13 cellular contexts compared by ENCODE assay signal in the genomic region with DNA sequence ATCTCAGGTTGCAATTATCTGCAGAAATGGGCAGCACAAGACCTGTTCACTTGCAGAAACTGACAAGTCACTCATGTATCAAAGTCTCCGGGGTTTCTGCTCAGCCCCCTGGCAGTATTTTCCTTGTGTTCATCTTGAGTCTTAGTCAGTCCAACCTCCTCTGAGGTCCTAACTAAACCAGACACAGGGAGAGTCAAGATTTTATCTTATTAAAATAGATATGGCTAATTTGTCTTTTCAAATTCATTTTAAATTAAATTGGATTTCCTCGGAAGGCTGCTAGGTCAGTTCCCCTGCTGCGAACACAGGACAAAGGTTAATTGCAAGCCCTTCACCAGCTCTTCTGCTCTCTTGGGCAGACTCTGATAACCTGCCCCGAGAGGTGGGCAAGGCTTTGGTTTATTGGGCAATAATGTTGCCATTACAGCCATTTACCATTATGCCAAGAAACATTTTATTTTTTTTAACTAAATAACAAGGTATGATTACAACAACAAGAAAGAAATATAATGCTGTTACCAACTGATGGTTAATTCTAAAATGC.
DNase-seq lines count a peak whose midpoint lies in the region; ATAC-seq, FAIRE-seq and TF ChIP-seq lines count a peak whose summit lies in the region.
"Had no signal": no experiment of that assay in that cellular context is flagged by ENCODE, and none has a peak within 500 bp of the region (broad histone marks: within the 10 kb centered on the region; RNA-seq: fewer than 3 reads in every experiment).

No MANE protein-coding gene starts in this region.

- POLR2A ChIA-PET in WTC11 (lab: Charles Lee), result no interaction called here

- no CpG with 5 or more reads among the region's 4 CpGs for WGBS in H9 (ENCODE audit: extremely low coverage, insufficient read length, low lambda C conversion rate)
- WGBS in small intestine, 3 donors, result 16 to 69% (median 46%) methylated on average over 4 of the region's 4 CpGs

- peaks cover 0 to 2% (median 0%) of the 10 kb centered on the region in 3 experiments; a peak in 1 of 7 replicates for H3K36me3 Mint-ChIP-seq in H9 (ENCODE audit: insufficient read depth in 1 of 3, low read depth in 3 of 3)
- no peaks in the 10 kb centered on the region for H3K36me3 Mint-ChIP-seq in WTC11
- H3K36me3 Mint-ChIP-seq in activated T-cell treated with anti-CD3 and anti-CD28 coated beads, Interleukin-2, amount 50 U/mL, for 72 hours (ENCODE audit: insufficient read depth in 2 of 2), result no peaks in the 10 kb centered on the region

- H3K9me3 Mint-ChIP-seq in H9 (no peaks in the 10 kb centered on the region), WTC11 (no peaks in the 10 kb centered on the region)
- H3K9me3 Mint-ChIP-seq in activated T-cell treated with anti-CD3 and anti-CD28 coated beads, Interleukin-2, amount 50 U/mL, for 72 hours, result no peaks in the 10 kb centered on the region

- H3K27me3 Mint-ChIP-seq in H9 (ENCODE audit: low read depth), result no peaks in the 10 kb centered on the region
- H3K27me3 Mint-ChIP-seq in WTC11 (ENCODE audit: low read depth), result no peaks in the 10 kb centered on the region
- H3K27me3 Mint-ChIP-seq in activated T-cell treated with anti-CD3 and anti-CD28 coated beads, Interleukin-2, amount 50 U/mL, for 72 hours (ENCODE audit: low read depth), result no peaks in the 10 kb centered on the region

- ATAC-seq in WTC11 (no peak), left lobe of liver (peak; percentile 34)
- ATAC-seq in activated T-cell treated with anti-CD3 and anti-CD28 coated beads, Interleukin-2, amount 50 U/mL, for 72 hours (replicated peaks in 1 of 2), result no peak
- ATAC-seq: A549 had no signal

- no peak overlapping the region for H3K18ac ChIP-seq in H9 (ENCODE audit: insufficient read length, low read depth, low read length)

- H3K27me3 ChIP-seq in H9 (ENCODE audit: insufficient read depth, low read length), result no peaks in the 10 kb centered on the region
- no peaks in the 10 kb centered on the region for H3K27me3 ChIP-seq in small intestine (ENCODE audit: control insufficient read depth in 2 of 2, insufficient read depth in 2 of 2, low read length in 2 of 2)
- H3K27me3 ChIP-seq: BLaER1 had no signal

- no peak overlapping the region for H2AFZ ChIP-seq in H9 (ENCODE audit: low read length)

- no peak overlapping the region for H3T11ph ChIP-seq in H9 (ENCODE audit: low read length)

- CTCF ChIA-PET in WTC11 (lab: Charles Lee), result interaction anchor here (1.2 kb wide), 1 partner anchor 45 kb away, joined by 4 read pairs; no protein-coding TSS in a partner anchor

- H2BK120ac ChIP-seq in H9 (ENCODE audit: low read depth, low read length, poor library complexity, severe bottlenecking), result no peak overlapping the region

- no peaks in the 10 kb centered on the region for H4K20me1 ChIP-seq in H9 (ENCODE audit: control insufficient read depth, insufficient read depth, insufficient read length)

- TF ChIP-seq CTCF in H9 (conservative IDR thresholded peaks at IDR 0.05) (no peak), WTC11 (IDR thresholded peaks at IDR 0.05) (no peak)

- no peak overlapping the region for H2AK5ac ChIP-seq in H9 (ENCODE audit: insufficient read length, low read length)

- no peaks in the 10 kb centered on the region for H3K36me3 ChIP-seq in small intestine (ENCODE audit: control insufficient read depth in 2 of 2, insufficient read depth in 2 of 2, low read length in 2 of 2)

- H2BK20ac ChIP-seq in H9 (ENCODE audit: low read depth, low read length, poor library complexity, severe bottlenecking), result no peak overlapping the region

- H2BK15ac ChIP-seq in H9 (ENCODE audit: low read depth, low read length), result no peak overlapping the region

- H3K79me1 ChIP-seq in H9 (ENCODE audit: insufficient read depth, low read depth, low read length, poor library complexity, severe bottlenecking), result no peaks in the 10 kb centered on the region

- no peak overlapping the region for H3K14ac ChIP-seq in H9 (ENCODE audit: insufficient read depth, low read length)

- H3K4me3 ChIP-seq in small intestine (ENCODE audit: low read depth in 1 of 2, low read length in 2 of 2), result no peak overlapping the region
- H3K4me3 ChIP-seq: A549, BLaER1 had no signal

- 0 out of 2 replicates have a peak, but pooled peaks cover 1% of the 10 kb centered on the region for H3K79me2 ChIP-seq in H9 (ENCODE audit: insufficient read depth, low read length)

- no peak overlapping the region for H3K23ac ChIP-seq in H9 (ENCODE audit: insufficient read length, low read depth, low read length)

- no peak overlapping the region for H3K56ac ChIP-seq in H9 (ENCODE audit: insufficient read length, low read depth, low read length)

- H3K23me2 ChIP-seq in H9 (ENCODE audit: insufficient read length, low read depth, low read length, poor library complexity, severe bottlenecking), result no peaks in the 10 kb centered on the region

- no peak overlapping the region for H4K91ac ChIP-seq in H9 (ENCODE audit: insufficient read length, low read depth, low read length)

- H2BK12ac ChIP-seq in H9 (ENCODE audit: insufficient read length, low read depth, low read length), result no peak overlapping the region

- DNase-seq in H9, result no peak
- DNase-seq in WTC11 (ENCODE audit: low spot score), result no peak
- no peak for DNase-seq in left lobe of liver (ENCODE audit: low spot score)
- peak; percentile 42 for DNase-seq in small intestine
- no peak for DNase-seq in AG20443 (ENCODE audit: low spot score)
- no peak for DNase-seq in activated effector memory CD4-positive, alpha-beta T cell treated with Interleukin-2 at 50 U/mL for 16 hours
- DNase-seq in activated T-cell treated with anti-CD3 and anti-CD28 coated beads, Interleukin-2, amount 50 U/mL, for 72 hours, result no peak
- DNase-seq: DMS53, GF-D8 had no signal

- H4K5ac ChIP-seq in H9 (ENCODE audit: insufficient read length, low read depth, low read length), result no peak overlapping the region

- no peak overlapping the region for H3K9ac ChIP-seq in H9 (ENCODE audit: extremely low read depth, insufficient read length, low read length)
- H3K9ac ChIP-seq: BLaER1 had no signal

- peaks cover 26 to 31% of the 10 kb centered on the region in 2 experiments for H3K4me1 Mint-ChIP-seq in H9
- H3K4me1 Mint-ChIP-seq in WTC11, result peaks cover 44% of the 10 kb centered on the region
- peaks cover 8% of the 10 kb centered on the region for H3K4me1 Mint-ChIP-seq in activated T-cell treated with anti-CD3 and anti-CD28 coated beads, Interleukin-2, amount 50 U/mL, for 72 hours (ENCODE audit: low read depth)

- H3K27ac ChIP-seq in H9 (ENCODE audit: insufficient read length, low read depth, low read length), result peak overlapping the region; percentile 33
- no peak overlapping the region for H3K27ac ChIP-seq in small intestine (ENCODE audit: low read depth in 1 of 2, low read length in 1 of 2)
- H3K27ac ChIP-seq: A549, BLaER1, HL-60 had no signal

- no peak overlapping the region for H3K4me3 Mint-ChIP-seq in H9
- no peak overlapping the region for H3K4me3 Mint-ChIP-seq in WTC11
- no peak overlapping the region for H3K4me3 Mint-ChIP-seq in activated T-cell treated with anti-CD3 and anti-CD28 coated beads, Interleukin-2, amount 50 U/mL, for 72 hours

- no peak for FAIRE-seq in small intestine (lab: Jason Lieb, UNC)
- FAIRE-seq: A549, H54 had no signal

- H3K27ac Mint-ChIP-seq in H9 (no peak overlapping the region), WTC11 (peak overlapping the region; percentile 39; the same call in 1 of the 2 replicates)
- H3K27ac Mint-ChIP-seq in activated T-cell treated with anti-CD3 and anti-CD28 coated beads, Interleukin-2, amount 50 U/mL, for 72 hours, result no peak overlapping the region

- H3K4me1 ChIP-seq in H9 (ENCODE audit: insufficient read depth, low read length) (0 out of 2 replicates have a peak, but pooled peaks cover 4% of the 10 kb centered on the region), small intestine (ENCODE audit: control insufficient read depth in 2 of 2, insufficient read depth in 1 of 2, low read depth in 1 of 2, low read length in 1 of 2) (peaks cover 0 to 8% of the 10 kb centered on the region in 2 donors)

- H3K9me3 ChIP-seq in H9 (ENCODE audit: control insufficient read depth, low read depth, low read length) (no peaks in the 10 kb centered on the region), small intestine (ENCODE audit: control insufficient read depth, low read depth) (no peaks in the 10 kb centered on the region)
- H3K9me3 ChIP-seq: A549, BLaER1 had no signal

- no peak overlapping the region for H3K4me2 ChIP-seq in H9 (ENCODE audit: insufficient read depth, insufficient read length, low read length)
- H3K4me2 ChIP-seq: A549, BLaER1 had no signal

- H2BK5ac ChIP-seq in H9 (ENCODE audit: insufficient read length, low read length), result no peak overlapping the region

- H3K4ac ChIP-seq in H9 (ENCODE audit: low read depth, low read length), result no peak overlapping the region

- H4K8ac ChIP-seq in H9 (replicated peaks; ENCODE audit: insufficient read length, low read depth, low read length), result no peak overlapping the region

TF ChIP-seq in WTC11, 78 proteins besides CTCF, POLR2A, EP300 and RAD21 (continues in another document):
- no peak for TF ChIP-seq SMAD3 (CRISPR knock-in tag; IDR thresholded peaks at IDR 0.05; ENCODE audit: borderline replicate concordance)
- TF ChIP-seq, protein P1, sequence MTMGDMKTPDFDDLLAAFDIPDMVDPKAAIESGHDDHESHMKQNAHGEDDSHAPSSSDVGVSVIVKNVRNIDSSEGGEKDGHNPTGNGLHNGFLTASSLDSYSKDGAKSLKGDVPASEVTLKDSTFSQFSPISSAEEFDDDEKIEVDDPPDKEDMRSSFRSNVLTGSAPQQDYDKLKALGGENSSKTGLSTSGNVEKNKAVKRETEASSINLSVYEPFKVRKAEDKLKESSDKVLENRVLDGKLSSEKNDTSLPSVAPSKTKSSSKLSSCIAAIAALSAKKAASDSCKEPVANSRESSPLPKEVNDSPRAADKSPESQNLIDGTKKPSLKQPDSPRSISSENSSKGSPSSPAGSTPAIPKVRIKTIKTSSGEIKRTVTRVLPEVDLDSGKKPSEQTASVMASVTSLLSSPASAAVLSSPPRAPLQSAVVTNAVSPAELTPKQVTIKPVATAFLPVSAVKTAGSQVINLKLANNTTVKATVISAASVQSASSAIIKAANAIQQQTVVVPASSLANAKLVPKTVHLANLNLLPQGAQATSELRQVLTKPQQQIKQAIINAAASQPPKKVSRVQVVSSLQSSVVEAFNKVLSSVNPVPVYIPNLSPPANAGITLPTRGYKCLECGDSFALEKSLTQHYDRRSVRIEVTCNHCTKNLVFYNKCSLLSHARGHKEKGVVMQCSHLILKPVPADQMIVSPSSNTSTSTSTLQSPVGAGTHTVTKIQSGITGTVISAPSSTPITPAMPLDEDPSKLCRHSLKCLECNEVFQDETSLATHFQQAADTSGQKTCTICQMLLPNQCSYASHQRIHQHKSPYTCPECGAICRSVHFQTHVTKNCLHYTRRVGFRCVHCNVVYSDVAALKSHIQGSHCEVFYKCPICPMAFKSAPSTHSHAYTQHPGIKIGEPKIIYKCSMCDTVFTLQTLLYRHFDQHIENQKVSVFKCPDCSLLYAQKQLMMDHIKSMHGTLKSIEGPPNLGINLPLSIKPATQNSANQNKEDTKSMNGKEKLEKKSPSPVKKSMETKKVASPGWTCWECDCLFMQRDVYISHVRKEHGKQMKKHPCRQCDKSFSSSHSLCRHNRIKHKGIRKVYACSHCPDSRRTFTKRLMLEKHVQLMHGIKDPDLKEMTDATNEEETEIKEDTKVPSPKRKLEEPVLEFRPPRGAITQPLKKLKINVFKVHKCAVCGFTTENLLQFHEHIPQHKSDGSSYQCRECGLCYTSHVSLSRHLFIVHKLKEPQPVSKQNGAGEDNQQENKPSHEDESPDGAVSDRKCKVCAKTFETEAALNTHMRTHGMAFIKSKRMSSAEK (CRISPR knock-in tag; IDR thresholded peaks at IDR 0.05; ENCODE audit: borderline replicate concordance), result no peak
